In genomic region chr19:38861368-38861767, GRCh38 we compare ENCODE assay signal across 21 cellular contexts.
"Had no signal": no experiment of that assay in that cellular context is flagged by ENCODE, and none has a peak within 500 bp of the region (broad histone marks: within the 10 kb centered on the region; RNA-seq: fewer than 3 reads in every experiment).

No MANE protein-coding gene starts in this region.

- H3K27me3 Mint-ChIP-seq: naive thymus-derived CD8-positive, alpha-beta T cell; type B pancreatic cell had no signal

- ATAC-seq: mucosa of descending colon; naive thymus-derived CD8-positive, alpha-beta T cell; stimulated activated naive CD8-positive, alpha-beta T cell treated with anti-CD3 and anti-CD28 coated beads, Interleukin-15, Interleukin-2, amounts not matched to agents 100 U/mL and 50 U/mL, for 24 hours had no signal

- H3K27me3 ChIP-seq: colonic mucosa, hepatocyte, right atrium auricular region, suprapubic skin, thyroid gland, uterus had no signal

- DNase-seq: colonic mucosa; dermis blood vessel endothelial cell; erythroblast; foreskin melanocyte; head of caudate nucleus; kidney glomerular epithelial cell; mammary epithelial cell; mucosa of descending colon; naive thymus-derived CD8-positive, alpha-beta T cell; posterior cingulate gyrus; stimulated activated CD4-positive, alpha-beta T cell treated with anti-CD3 and anti-CD28 coated beads, Interleukin-2, amount 100 ng/mL, for 48 hours; stimulated activated naive CD8-positive, alpha-beta T cell treated with anti-CD3 and anti-CD28 coated beads, Interleukin-15, Interleukin-2, amounts not matched to agents 100 U/mL and 50 U/mL, for 24 hours; uterus had no signal

- H3K9me3 Mint-ChIP-seq: type B pancreatic cell had no signal

- H3K9me3 ChIP-seq: colonic mucosa, mucosa of descending colon, neutrophil, right atrium auricular region, suprapubic skin, thyroid gland, uterus had no signal

- H3K4me3 ChIP-seq: colonic mucosa, hepatocyte, mucosa of descending colon, right atrium auricular region, smooth muscle cell, suprapubic skin, thyroid gland, uterus had no signal

- H3K36me3 ChIP-seq: colonic mucosa, neutrophil, right atrium auricular region, suprapubic skin, thyroid gland, uterus had no signal

- H3K27ac ChIP-seq: colonic mucosa, hepatocyte, neutrophil, right atrium auricular region had no signal

- FAIRE-seq: endothelial cell of umbilical vein had no signal

- H3K36me3 Mint-ChIP-seq: naive thymus-derived CD8-positive, alpha-beta T cell; type B pancreatic cell had no signal
